Comparison of ENCODE assay signal across 1 cellular context in the genomic region with DNA sequence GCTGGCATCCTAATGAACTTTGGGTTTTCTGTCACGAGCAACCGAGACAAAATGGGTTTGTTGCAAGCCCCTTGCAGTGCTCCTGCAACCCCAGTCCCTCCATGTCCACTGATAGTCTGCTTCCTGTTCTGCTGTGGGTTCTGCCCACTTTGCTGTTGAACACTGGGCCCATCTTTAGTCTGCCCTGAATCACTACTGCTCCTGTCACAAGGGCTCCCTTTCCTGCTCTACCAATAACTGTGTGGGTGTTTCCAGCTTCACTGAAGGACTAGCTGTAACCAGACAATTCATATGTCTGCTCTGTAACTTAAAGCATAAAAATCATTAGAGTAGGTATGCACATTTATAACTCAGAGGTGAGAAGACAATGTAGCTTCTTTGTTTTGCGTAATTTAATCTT.
TF ChIP-seq lines count a peak whose summit lies in the region.

No MANE protein-coding gene starts in this region.

TF ChIP-seq in WTC11, 78 proteins besides CTCF, POLR2A, EP300 and RAD21 (continued from another document):
- TF ChIP-seq ZNF396 (CRISPR knock-in tag; IDR thresholded peaks at IDR 0.05; ENCODE audit: borderline replicate concordance) (no peak), TP53 (CRISPR knock-in tag; IDR thresholded peaks at IDR 0.05) (no peak), MYBL2 (CRISPR knock-in tag; IDR thresholded peaks at IDR 0.05) (no peak), OVOL2 (CRISPR knock-in tag; IDR thresholded peaks at IDR 0.05; ENCODE audit: borderline replicate concordance) (no peak), JAZF1 (CRISPR knock-in tag; IDR thresholded peaks at IDR 0.05) (no peak), HMGA2 (CRISPR knock-in tag; IDR thresholded peaks at IDR 0.05) (no peak), SP1 (CRISPR knock-in tag; conservative IDR thresholded peaks at IDR 0.05) (no peak)
- TF ChIP-seq, protein P1, sequence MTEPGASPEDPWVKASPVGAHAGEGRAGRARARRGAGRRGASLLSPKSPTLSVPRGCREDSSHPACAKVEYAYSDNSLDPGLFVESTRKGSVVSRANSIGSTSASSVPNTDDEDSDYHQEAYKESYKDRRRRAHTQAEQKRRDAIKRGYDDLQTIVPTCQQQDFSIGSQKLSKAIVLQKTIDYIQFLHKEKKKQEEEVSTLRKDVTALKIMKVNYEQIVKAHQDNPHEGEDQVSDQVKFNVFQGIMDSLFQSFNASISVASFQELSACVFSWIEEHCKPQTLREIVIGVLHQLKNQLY (CRISPR knock-in tag; IDR thresholded peaks at IDR 0.05): no peak
- TF ChIP-seq, protein P2, sequence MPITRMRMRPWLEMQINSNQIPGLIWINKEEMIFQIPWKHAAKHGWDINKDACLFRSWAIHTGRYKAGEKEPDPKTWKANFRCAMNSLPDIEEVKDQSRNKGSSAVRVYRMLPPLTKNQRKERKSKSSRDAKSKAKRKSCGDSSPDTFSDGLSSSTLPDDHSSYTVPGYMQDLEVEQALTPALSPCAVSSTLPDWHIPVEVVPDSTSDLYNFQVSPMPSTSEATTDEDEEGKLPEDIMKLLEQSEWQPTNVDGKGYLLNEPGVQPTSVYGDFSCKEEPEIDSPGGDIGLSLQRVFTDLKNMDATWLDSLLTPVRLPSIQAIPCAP (CRISPR knock-in tag; IDR thresholded peaks at IDR 0.05): no peak
- TF ChIP-seq, protein P3, sequence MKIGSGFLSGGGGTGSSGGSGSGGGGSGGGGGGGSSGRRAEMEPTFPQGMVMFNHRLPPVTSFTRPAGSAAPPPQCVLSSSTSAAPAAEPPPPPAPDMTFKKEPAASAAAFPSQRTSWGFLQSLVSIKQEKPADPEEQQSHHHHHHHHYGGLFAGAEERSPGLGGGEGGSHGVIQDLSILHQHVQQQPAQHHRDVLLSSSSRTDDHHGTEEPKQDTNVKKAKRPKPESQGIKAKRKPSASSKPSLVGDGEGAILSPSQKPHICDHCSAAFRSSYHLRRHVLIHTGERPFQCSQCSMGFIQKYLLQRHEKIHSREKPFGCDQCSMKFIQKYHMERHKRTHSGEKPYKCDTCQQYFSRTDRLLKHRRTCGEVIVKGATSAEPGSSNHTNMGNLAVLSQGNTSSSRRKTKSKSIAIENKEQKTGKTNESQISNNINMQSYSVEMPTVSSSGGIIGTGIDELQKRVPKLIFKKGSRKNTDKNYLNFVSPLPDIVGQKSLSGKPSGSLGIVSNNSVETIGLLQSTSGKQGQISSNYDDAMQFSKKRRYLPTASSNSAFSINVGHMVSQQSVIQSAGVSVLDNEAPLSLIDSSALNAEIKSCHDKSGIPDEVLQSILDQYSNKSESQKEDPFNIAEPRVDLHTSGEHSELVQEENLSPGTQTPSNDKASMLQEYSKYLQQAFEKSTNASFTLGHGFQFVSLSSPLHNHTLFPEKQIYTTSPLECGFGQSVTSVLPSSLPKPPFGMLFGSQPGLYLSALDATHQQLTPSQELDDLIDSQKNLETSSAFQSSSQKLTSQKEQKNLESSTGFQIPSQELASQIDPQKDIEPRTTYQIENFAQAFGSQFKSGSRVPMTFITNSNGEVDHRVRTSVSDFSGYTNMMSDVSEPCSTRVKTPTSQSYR (CRISPR knock-in tag; IDR thresholded peaks at IDR 0.05): no peak
- TF ChIP-seq, protein P4, sequence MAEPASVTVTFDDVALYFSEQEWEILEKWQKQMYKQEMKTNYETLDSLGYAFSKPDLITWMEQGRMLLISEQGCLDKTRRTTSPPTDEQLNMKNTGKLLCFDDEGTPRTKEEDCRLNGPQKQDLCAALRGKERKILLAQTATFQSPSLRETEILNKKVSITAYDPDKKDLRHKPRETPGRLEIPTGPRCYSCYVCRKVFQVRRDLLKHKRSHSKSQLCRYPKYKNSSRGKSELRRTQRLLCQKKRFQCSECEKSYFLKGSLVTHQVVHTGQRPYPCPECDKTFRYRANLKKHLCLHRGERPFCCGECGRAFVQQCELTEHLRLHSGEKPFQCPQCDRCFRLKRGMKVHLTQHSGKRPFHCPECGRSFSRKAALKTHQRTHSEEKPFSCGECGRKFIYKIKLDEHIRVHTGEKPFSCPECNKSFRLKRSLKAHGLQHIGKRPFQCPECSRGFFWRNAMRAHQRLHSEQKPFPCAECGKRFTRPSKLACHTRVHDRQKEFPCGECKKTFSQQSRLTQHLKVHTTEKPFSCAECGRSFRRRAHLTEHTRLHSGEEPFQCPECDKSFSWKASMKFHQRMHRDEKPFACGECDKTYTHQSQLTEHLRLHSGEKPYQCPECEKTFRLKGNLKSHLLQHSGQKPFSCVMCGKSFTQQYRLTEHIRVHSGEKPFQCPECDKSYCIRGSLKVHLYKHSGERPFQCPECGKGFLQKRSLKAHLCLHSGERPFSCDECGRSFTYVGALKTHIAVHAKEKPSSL (CRISPR knock-in tag; conservative IDR thresholded peaks at IDR 0.05): no peak
